In genomic region chr7:89994483-89994882, GRCh38 we compare ENCODE assay signal across 1 cellular context.
TF ChIP-seq lines count a peak whose summit lies in the region.

No MANE protein-coding gene starts in this region.

TF ChIP-seq in GM23338, 12 proteins besides CTCF, POLR2A, EP300 and RAD21:
- TF ChIP-seq, protein P1, sequence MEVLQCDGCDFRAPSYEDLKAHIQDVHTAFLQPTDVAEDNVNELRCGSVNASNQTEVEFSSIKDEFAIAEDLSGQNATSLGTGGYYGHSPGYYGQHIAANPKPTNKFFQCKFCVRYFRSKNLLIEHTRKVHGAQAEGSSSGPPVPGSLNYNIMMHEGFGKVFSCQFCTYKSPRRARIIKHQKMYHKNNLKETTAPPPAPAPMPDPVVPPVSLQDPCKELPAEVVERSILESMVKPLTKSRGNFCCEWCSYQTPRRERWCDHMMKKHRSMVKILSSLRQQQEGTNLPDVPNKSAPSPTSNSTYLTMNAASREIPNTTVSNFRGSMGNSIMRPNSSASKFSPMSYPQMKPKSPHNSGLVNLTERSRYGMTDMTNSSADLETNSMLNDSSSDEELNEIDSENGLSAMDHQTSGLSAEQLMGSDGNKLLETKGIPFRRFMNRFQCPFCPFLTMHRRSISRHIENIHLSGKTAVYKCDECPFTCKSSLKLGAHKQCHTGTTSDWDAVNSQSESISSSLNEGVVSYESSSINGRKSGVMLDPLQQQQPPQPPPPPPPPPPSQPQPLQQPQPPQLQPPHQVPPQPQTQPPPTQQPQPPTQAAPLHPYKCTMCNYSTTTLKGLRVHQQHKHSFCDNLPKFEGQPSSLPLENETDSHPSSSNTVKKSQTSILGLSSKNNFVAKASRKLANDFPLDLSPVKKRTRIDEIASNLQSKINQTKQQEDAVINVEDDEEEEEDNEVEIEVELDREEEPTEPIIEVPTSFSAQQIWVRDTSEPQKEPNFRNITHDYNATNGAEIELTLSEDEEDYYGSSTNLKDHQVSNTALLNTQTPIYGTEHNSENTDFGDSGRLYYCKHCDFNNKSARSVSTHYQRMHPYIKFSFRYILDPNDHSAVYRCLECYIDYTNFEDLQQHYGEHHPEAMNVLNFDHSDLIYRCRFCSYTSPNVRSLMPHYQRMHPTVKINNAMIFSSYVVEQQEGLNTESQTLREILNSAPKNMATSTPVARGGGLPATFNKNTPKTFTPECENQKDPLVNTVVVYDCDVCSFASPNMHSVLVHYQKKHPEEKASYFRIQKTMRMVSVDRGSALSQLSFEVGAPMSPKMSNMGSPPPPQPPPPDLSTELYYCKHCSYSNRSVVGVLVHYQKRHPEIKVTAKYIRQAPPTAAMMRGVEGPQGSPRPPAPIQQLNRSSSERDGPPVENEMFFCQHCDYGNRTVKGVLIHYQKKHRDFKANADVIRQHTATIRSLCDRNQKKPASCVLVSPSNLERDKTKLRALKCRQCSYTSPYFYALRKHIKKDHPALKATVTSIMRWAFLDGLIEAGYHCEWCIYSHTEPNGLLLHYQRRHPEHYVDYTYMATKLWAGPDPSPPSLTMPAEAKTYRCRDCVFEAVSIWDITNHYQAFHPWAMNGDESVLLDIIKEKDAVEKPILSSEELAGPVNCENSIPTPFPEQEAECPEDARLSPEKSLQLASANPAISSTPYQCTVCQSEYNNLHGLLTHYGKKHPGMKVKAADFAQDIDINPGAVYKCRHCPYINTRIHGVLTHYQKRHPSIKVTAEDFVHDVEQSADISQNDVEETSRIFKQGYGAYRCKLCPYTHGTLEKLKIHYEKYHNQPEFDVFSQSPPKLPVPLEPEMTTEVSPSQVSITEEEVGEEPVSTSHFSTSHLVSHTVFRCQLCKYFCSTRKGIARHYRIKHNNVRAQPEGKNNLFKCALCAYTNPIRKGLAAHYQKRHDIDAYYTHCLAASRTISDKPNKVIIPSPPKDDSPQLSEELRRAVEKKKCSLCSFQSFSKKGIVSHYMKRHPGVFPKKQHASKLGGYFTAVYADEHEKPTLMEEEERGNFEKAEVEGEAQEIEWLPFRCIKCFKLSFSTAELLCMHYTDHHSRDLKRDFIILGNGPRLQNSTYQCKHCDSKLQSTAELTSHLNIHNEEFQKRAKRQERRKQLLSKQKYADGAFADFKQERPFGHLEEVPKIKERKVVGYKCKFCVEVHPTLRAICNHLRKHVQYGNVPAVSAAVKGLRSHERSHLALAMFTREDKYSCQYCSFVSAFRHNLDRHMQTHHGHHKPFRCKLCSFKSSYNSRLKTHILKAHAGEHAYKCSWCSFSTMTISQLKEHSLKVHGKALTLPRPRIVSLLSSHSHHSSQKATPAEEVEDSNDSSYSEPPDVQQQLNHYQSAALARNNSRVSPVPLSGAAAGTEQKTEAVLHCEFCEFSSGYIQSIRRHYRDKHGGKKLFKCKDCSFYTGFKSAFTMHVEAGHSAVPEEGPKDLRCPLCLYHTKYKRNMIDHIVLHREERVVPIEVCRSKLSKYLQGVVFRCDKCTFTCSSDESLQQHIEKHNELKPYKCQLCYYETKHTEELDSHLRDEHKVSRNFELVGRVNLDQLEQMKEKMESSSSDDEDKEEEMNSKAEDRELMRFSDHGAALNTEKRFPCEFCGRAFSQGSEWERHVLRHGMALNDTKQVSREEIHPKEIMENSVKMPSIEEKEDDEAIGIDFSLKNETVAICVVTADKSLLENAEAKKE (CRISPR knock-in tag; IDR thresholded peaks at IDR 0.05), result no peak
- TF ChIP-seq STAT1 (IDR thresholded peaks at IDR 0.05; ENCODE audit: unreplicated experiment) (no peak), JUNB (IDR thresholded peaks at IDR 0.05; ENCODE audit: unreplicated experiment) (no peak), POLR2AphosphoS5 (IDR thresholded peaks at IDR 0.05; ENCODE audit: low read depth) (no peak), NANOG (IDR thresholded peaks at IDR 0.05; ENCODE audit: borderline replicate concordance) (no peak), ZNF114 (CRISPR knock-in tag; IDR thresholded peaks at IDR 0.05) (no peak), REST (IDR thresholded peaks at IDR 0.05; ENCODE audit: unreplicated experiment) (no peak), EZH2phosphoT487 (IDR thresholded peaks at IDR 0.05; ENCODE audit: unreplicated experiment) (no peak), CREB1 (CRISPR knock-in tag; IDR thresholded peaks at IDR 0.05; ENCODE audit: low read depth) (no peak), ZNF331 (CRISPR knock-in tag; IDR thresholded peaks at IDR 0.05; ENCODE audit: low read depth) (no peak), EZH2 (IDR thresholded peaks at IDR 0.05; ENCODE audit: low read depth, unreplicated experiment) (no peak)
- TF ChIP-seq, protein P2, sequence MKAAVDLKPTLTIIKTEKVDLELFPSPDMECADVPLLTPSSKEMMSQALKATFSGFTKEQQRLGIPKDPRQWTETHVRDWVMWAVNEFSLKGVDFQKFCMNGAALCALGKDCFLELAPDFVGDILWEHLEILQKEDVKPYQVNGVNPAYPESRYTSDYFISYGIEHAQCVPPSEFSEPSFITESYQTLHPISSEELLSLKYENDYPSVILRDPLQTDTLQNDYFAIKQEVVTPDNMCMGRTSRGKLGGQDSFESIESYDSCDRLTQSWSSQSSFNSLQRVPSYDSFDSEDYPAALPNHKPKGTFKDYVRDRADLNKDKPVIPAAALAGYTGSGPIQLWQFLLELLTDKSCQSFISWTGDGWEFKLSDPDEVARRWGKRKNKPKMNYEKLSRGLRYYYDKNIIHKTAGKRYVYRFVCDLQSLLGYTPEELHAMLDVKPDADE (IDR thresholded peaks at IDR 0.05), result no peak
